In genomic region chr1:21672478-21673276, GRCh38 we compare ENCODE assay signal across 2 cellular contexts.
TF ChIP-seq lines count a peak whose summit lies in the region.

No MANE protein-coding gene starts in this region.

TF ChIP-seq in liver, 16 proteins besides CTCF, POLR2A, EP300 and RAD21 (continued from another document):
- TF ChIP-seq, protein P1, sequence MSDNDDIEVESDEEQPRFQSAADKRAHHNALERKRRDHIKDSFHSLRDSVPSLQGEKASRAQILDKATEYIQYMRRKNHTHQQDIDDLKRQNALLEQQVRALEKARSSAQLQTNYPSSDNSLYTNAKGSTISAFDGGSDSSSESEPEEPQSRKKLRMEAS (IDR thresholded peaks at IDR 0.05) = no peak
- TF ChIP-seq SP1 (IDR thresholded peaks at IDR 0.05) (no peak), FOXA2 (IDR thresholded peaks at IDR 0.05) (no peak), HNF4G (IDR thresholded peaks at IDR 0.05) (no peak), YY1 (IDR thresholded peaks at IDR 0.05) (no peak)
- TF ChIP-seq, protein P2, sequence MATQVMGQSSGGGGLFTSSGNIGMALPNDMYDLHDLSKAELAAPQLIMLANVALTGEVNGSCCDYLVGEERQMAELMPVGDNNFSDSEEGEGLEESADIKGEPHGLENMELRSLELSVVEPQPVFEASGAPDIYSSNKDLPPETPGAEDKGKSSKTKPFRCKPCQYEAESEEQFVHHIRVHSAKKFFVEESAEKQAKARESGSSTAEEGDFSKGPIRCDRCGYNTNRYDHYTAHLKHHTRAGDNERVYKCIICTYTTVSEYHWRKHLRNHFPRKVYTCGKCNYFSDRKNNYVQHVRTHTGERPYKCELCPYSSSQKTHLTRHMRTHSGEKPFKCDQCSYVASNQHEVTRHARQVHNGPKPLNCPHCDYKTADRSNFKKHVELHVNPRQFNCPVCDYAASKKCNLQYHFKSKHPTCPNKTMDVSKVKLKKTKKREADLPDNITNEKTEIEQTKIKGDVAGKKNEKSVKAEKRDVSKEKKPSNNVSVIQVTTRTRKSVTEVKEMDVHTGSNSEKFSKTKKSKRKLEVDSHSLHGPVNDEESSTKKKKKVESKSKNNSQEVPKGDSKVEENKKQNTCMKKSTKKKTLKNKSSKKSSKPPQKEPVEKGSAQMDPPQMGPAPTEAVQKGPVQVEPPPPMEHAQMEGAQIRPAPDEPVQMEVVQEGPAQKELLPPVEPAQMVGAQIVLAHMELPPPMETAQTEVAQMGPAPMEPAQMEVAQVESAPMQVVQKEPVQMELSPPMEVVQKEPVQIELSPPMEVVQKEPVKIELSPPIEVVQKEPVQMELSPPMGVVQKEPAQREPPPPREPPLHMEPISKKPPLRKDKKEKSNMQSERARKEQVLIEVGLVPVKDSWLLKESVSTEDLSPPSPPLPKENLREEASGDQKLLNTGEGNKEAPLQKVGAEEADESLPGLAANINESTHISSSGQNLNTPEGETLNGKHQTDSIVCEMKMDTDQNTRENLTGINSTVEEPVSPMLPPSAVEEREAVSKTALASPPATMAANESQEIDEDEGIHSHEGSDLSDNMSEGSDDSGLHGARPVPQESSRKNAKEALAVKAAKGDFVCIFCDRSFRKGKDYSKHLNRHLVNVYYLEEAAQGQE (IDR thresholded peaks at IDR 0.05) = no peak

TF ChIP-seq in HepG2, 621 proteins besides CTCF, POLR2A, EP300 and RAD21 (continued from another document):
- TF ChIP-seq, protein P3, sequence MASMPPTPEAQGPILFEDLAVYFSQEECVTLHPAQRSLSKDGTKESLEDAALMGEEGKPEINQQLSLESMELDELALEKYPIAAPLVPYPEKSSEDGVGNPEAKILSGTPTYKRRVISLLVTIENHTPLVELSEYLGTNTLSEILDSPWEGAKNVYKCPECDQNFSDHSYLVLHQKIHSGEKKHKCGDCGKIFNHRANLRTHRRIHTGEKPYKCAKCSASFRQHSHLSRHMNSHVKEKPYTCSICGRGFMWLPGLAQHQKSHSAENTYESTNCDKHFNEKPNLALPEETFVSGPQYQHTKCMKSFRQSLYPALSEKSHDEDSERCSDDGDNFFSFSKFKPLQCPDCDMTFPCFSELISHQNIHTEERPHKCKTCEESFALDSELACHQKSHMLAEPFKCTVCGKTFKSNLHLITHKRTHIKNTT (CRISPR knock-in tag; IDR thresholded peaks at IDR 0.05) = no peak
- TF ChIP-seq MTF2 (CRISPR knock-in tag; IDR thresholded peaks at IDR 0.05; ENCODE audit: borderline replicate concordance) (no peak), ZNF512 (CRISPR knock-in tag; IDR thresholded peaks at IDR 0.05) (no peak), BRF2 (CRISPR knock-in tag; IDR thresholded peaks at IDR 0.05) (no peak), LCORL (IDR thresholded peaks at IDR 0.05) (no peak), LCORL (CRISPR knock-in tag; IDR thresholded peaks at IDR 0.05) (no peak), ZNF703 (CRISPR knock-in tag; IDR thresholded peaks at IDR 0.05; ENCODE audit: borderline replicate concordance) (no peak), ZNF781 (CRISPR knock-in tag; IDR thresholded peaks at IDR 0.05; ENCODE audit: borderline replicate concordance, not compliant biosample characterization) (no peak), TBP (CRISPR knock-in tag; IDR thresholded peaks at IDR 0.05) (no peak)
- TF ChIP-seq, protein P4, sequence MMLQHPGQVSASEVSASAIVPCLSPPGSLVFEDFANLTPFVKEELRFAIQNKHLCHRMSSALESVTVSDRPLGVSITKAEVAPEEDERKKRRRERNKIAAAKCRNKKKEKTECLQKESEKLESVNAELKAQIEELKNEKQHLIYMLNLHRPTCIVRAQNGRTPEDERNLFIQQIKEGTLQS (CRISPR knock-in tag; IDR thresholded peaks at IDR 0.05) = no peak
- TF ChIP-seq, protein P5, sequence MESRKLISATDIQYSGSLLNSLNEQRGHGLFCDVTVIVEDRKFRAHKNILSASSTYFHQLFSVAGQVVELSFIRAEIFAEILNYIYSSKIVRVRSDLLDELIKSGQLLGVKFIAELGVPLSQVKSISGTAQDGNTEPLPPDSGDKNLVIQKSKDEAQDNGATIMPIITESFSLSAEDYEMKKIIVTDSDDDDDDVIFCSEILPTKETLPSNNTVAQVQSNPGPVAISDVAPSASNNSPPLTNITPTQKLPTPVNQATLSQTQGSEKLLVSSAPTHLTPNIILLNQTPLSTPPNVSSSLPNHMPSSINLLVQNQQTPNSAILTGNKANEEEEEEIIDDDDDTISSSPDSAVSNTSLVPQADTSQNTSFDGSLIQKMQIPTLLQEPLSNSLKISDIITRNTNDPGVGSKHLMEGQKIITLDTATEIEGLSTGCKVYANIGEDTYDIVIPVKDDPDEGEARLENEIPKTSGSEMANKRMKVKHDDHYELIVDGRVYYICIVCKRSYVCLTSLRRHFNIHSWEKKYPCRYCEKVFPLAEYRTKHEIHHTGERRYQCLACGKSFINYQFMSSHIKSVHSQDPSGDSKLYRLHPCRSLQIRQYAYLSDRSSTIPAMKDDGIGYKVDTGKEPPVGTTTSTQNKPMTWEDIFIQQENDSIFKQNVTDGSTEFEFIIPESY (CRISPR knock-in tag; IDR thresholded peaks at IDR 0.05) = no peak
- TF ChIP-seq, protein P6, sequence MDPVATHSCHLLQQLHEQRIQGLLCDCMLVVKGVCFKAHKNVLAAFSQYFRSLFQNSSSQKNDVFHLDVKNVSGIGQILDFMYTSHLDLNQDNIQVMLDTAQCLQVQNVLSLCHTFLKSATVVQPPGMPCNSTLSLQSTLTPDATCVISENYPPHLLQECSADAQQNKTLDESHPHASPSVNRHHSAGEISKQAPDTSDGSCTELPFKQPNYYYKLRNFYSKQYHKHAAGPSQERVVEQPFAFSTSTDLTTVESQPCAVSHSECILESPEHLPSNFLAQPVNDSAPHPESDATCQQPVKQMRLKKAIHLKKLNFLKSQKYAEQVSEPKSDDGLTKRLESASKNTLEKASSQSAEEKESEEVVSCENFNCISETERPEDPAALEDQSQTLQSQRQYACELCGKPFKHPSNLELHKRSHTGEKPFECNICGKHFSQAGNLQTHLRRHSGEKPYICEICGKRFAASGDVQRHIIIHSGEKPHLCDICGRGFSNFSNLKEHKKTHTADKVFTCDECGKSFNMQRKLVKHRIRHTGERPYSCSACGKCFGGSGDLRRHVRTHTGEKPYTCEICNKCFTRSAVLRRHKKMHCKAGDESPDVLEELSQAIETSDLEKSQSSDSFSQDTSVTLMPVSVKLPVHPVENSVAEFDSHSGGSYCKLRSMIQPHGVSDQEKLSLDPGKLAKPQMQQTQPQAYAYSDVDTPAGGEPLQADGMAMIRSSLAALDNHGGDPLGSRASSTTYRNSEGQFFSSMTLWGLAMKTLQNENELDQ (CRISPR knock-in tag; IDR thresholded peaks at IDR 0.05; ENCODE audit: borderline replicate concordance) = no peak
- TF ChIP-seq, protein P7, sequence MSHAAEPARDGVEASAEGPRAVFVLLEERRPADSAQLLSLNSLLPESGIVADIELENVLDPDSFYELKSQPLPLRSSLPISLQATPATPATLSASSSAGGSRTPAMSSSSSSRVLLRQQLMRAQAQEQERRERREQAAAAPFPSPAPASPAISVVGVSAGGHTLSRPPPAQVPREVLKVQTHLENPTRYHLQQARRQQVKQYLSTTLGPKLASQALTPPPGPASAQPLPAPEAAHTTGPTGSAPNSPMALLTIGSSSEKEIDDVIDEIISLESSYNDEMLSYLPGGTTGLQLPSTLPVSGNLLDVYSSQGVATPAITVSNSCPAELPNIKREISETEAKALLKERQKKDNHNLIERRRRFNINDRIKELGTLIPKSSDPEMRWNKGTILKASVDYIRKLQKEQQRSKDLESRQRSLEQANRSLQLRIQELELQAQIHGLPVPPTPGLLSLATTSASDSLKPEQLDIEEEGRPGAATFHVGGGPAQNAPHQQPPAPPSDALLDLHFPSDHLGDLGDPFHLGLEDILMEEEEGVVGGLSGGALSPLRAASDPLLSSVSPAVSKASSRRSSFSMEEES (CRISPR knock-in tag; IDR thresholded peaks at IDR 0.05) = no peak
